In the genomic region with DNA sequence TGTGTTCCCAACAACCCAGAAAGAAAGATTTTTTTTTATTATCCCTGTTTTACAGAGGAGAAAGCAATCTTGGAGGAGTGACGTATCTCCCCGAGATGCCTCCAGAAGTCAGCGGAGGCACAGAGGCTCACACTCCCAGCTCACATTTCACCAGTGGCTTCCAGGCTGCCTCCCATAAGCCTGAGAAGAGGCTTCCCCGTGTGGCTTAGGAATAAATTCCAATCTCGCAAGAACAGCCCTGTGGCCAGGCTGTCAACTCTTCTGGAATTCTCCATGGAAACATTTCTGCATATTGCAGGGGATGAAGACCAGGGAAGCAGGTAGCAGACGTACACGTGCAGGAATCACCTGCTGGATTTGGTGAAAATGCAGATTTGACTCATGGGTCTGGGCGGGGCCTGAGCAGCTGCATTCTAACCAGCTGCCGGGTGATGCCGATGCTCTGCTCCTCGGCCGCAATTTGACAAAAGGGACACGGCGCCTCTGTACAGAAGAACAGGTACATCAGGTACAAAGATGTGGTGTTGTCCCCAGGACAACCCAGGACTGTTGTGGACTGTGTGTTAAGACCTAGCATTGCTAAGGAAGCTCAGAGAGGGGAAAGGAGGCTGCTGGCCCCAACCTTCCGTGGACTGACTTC, we compare ENCODE assay signal across 20 cellular contexts.
A peak's percentile ranks its signal among the peaks of the same experiment; 100 is the strongest.
DNase-seq lines count a peak whose midpoint lies in the region; ATAC-seq and TF ChIP-seq lines count a peak whose summit lies in the region.
"Had no signal": no experiment of that assay in that cellular context is flagged by ENCODE, and none has a peak within 500 bp of the region (broad histone marks: within the 10 kb centered on the region; RNA-seq: fewer than 3 reads in every experiment).

No MANE protein-coding gene starts in this region.

- H3K4me2 ChIP-seq in H9 (ENCODE audit: insufficient read depth, insufficient read length, low read length) (no peak overlapping the region), osteoblast (ENCODE audit: insufficient read depth, low read length) (no peak overlapping the region)
- H3K4me2 ChIP-seq: GM23338, PC-9 had no signal

- H3K4me3 Mint-ChIP-seq in CD14-positive monocyte: no peak overlapping the region
- no peak overlapping the region for H3K4me3 Mint-ChIP-seq in H9
- no peak overlapping the region for H3K4me3 Mint-ChIP-seq in endodermal cell
- H3K4me3 Mint-ChIP-seq: activated CD8-positive, alpha-beta memory T cell treated with anti-CD3 and anti-CD28 coated beads, Interleukin-2, amount 10 ng/mL, durations not matched to agents 7 days and 5 days; B cell; central memory CD8-positive, alpha-beta T cell; GM23338 had no signal

- H3K9ac ChIP-seq in H9 (ENCODE audit: extremely low read depth, insufficient read length, low read length) (no peak overlapping the region), endodermal cell (ENCODE audit: extremely low read depth, low read length, poor library complexity, severe bottlenecking) (no peak overlapping the region)

- H3K9me3 Mint-ChIP-seq in CD14-positive monocyte (peaks cover 0 to 2% (median 0%) of the 10 kb centered on the region in 7 donors), H9 (peaks cover 0 to 3% of the 10 kb centered on the region in 2 experiments; a peak in 2 of 5 replicates), endodermal cell (peaks cover 2% of the 10 kb centered on the region)
- H3K9me3 Mint-ChIP-seq: central memory CD8-positive, alpha-beta T cell had no signal

- no peak overlapping the region for H2AK5ac ChIP-seq in H9 (ENCODE audit: insufficient read length, low read length)

- H3K27ac ChIP-seq in H9 (ENCODE audit: insufficient read length, low read depth, low read length) (no peak overlapping the region), endodermal cell (ENCODE audit: low read depth, low read length) (no peak overlapping the region), osteoblast (ENCODE audit: low read depth, low read length) (no peak overlapping the region)
- H3K27ac ChIP-seq: adrenal gland, PC-9, right lobe of liver had no signal

- no peak for ATAC-seq in GM19324 (IDR thresholded peaks at IDR 0.05; ENCODE audit: low FRiP score, unreplicated experiment)
- no peak for ATAC-seq in HG03571 (IDR thresholded peaks at IDR 0.05; ENCODE audit: unreplicated experiment)
- ATAC-seq: activated CD8-positive, alpha-beta memory T cell treated with anti-CD3 and anti-CD28 coated beads, Interleukin-2, amount 10 ng/mL, durations not matched to agents 7 days and 5 days; GM23338 had no signal

- H2BK12ac ChIP-seq in H9 (ENCODE audit: insufficient read length, low read depth, low read length): no peak overlapping the region

- no peak overlapping the region for H3K4ac ChIP-seq in H9 (ENCODE audit: low read depth, low read length)

- H4K91ac ChIP-seq in H9 (ENCODE audit: insufficient read length, low read depth, low read length): no peak overlapping the region

- H4K20me1 ChIP-seq in H9 (ENCODE audit: control insufficient read depth, insufficient read depth, insufficient read length) (no peaks in the 10 kb centered on the region), osteoblast (ENCODE audit: insufficient read depth, low read length) (no peaks in the 10 kb centered on the region)

- H3K56ac ChIP-seq in H9 (ENCODE audit: insufficient read length, low read depth, low read length): no peak overlapping the region

- peaks cover 0 to 4% (median 4%) of the 10 kb centered on the region in 3 donors for H3K27me3 Mint-ChIP-seq in CD14-positive monocyte (ENCODE audit: low read depth in 3 of 3)
- H3K27me3 Mint-ChIP-seq in H9 (ENCODE audit: low read depth): no peaks in the 10 kb centered on the region
- H3K27me3 Mint-ChIP-seq in endodermal cell (ENCODE audit: insufficient read depth): no peaks in the 10 kb centered on the region
- H3K27me3 Mint-ChIP-seq: central memory CD8-positive, alpha-beta T cell had no signal

- H3K18ac ChIP-seq in H9 (ENCODE audit: insufficient read length, low read depth, low read length): no peak overlapping the region

- H3K36me3 Mint-ChIP-seq in CD14-positive monocyte (no peaks in the 10 kb centered on the region), H9 (ENCODE audit: insufficient read depth in 1 of 3, low read depth in 3 of 3) (peaks cover 0 to 2% (median 2%) of the 10 kb centered on the region in 3 experiments; a peak in 2 of 7 replicates), endodermal cell (ENCODE audit: low read depth) (no peaks in the 10 kb centered on the region)

- no peak overlapping the region for H3K14ac ChIP-seq in H9 (ENCODE audit: insufficient read depth, low read length)

- no peaks in the 10 kb centered on the region for H3K79me1 ChIP-seq in H9 (ENCODE audit: insufficient read depth, low read depth, low read length, poor library complexity, severe bottlenecking)

- TF ChIP-seq CTCF in CD14-positive monocyte (IDR thresholded peaks at IDR 0.05) (no peak), H9 (conservative IDR thresholded peaks at IDR 0.05) (no peak), endodermal cell (conservative IDR thresholded peaks at IDR 0.05) (no peak), osteoblast (IDR thresholded peaks at IDR 0.05; ENCODE audit: extremely low read depth, low read depth, low read length) (no peak)

- no peaks in the 10 kb centered on the region for H3K27me3 ChIP-seq in H9 (ENCODE audit: insufficient read depth, low read length)
- H3K27me3 ChIP-seq in endodermal cell (ENCODE audit: control insufficient read depth, insufficient read depth, low read length, poor library complexity, severe bottlenecking): no peaks in the 10 kb centered on the region
- H3K27me3 ChIP-seq in osteoblast (ENCODE audit: insufficient read depth, low read length): peaks cover 3% of the 10 kb centered on the region
- H3K27me3 ChIP-seq: adrenal gland, right lobe of liver had no signal

- DNase-seq in CD14-positive monocyte (ENCODE audit: low spot score) (peak; percentile 14), H9 (peak; percentile 18), endodermal cell (peak; percentile 34), osteoblast (ENCODE audit: insufficient read length, low spot score, missing footprints) (peak; percentile 89), putamen (ENCODE audit: low spot score) (no peak)
- DNase-seq: activated CD4-positive, CD25-positive, alpha-beta regulatory T cell treated with anti-CD3 and anti-CD28 coated beads, Interleukin-2, amount 50 U/mL, for 72 hours; activated CD8-positive, alpha-beta memory T cell treated with anti-CD3 and anti-CD28 coated beads, Interleukin-2, amount 10 ng/mL, durations not matched to agents 7 days and 5 days; activated effector memory CD4-positive, alpha-beta T cell treated with anti-CD3 and anti-CD28 coated beads, Interleukin-2, amount 50 U/mL, for 16 hours; effector memory CD4-positive, alpha-beta T cell; NCI-H446 treated with DMSO at 0.1 percent for 48 hours; nucleus accumbens; right lobe of liver; stimulated activated CD4-positive, alpha-beta T cell treated with anti-CD3 and anti-CD28 coated beads, Interleukin-2, amount 100 ng/mL, for 48 hours had no signal

- H3K23me2 ChIP-seq in H9 (ENCODE audit: insufficient read length, low read depth, low read length, poor library complexity, severe bottlenecking): no peaks in the 10 kb centered on the region

- H2BK20ac ChIP-seq in H9 (ENCODE audit: low read depth, low read length, poor library complexity, severe bottlenecking): no peak overlapping the region

- H3K27ac Mint-ChIP-seq in CD14-positive monocyte: peak overlapping the region in 2 of 7 donors; percentile 6 to 32
- no peak overlapping the region for H3K27ac Mint-ChIP-seq in H9
- no peak overlapping the region for H3K27ac Mint-ChIP-seq in endodermal cell
- H3K27ac Mint-ChIP-seq: activated CD8-positive, alpha-beta memory T cell treated with anti-CD3 and anti-CD28 coated beads, Interleukin-2, amount 10 ng/mL, durations not matched to agents 7 days and 5 days; B cell; GM23338 had no signal

- H3T11ph ChIP-seq in H9 (ENCODE audit: low read length): no peak overlapping the region

- WGBS in H9 (ENCODE audit: extremely low coverage, insufficient read length, low lambda C conversion rate): no CpG with 5 or more reads among the region's 15 CpGs
- 91% methylated on average over 13 to 15 of the region's 15 CpGs for WGBS in endodermal cell (ENCODE audit: insufficient coverage in 1 of 2, insufficient read length in 1 of 2), 2 experiments

- no peak overlapping the region for H2BK5ac ChIP-seq in H9 (ENCODE audit: insufficient read length, low read length)

- H3K4me1 ChIP-seq in H9 (ENCODE audit: insufficient read depth, low read length): no peaks in the 10 kb centered on the region
- no peaks in the 10 kb centered on the region for H3K4me1 ChIP-seq in endodermal cell (ENCODE audit: control insufficient read depth, insufficient read depth, low read length)
- no peaks in the 10 kb centered on the region for H3K4me1 ChIP-seq in osteoblast (ENCODE audit: insufficient read depth, low read length)
- H3K4me1 ChIP-seq: adrenal gland, right lobe of liver had no signal

- H4K8ac ChIP-seq in H9 (replicated peaks; ENCODE audit: insufficient read length, low read depth, low read length): no peak overlapping the region

- H3K9me3 ChIP-seq in H9 (ENCODE audit: control insufficient read depth, low read depth, low read length) (no peaks in the 10 kb centered on the region), endodermal cell (ENCODE audit: control insufficient read depth, low read length) (peaks cover under 1% of the 10 kb centered on the region), osteoblast (ENCODE audit: low read depth, low read length) (no peaks in the 10 kb centered on the region)
- H3K9me3 ChIP-seq: adrenal gland, right lobe of liver had no signal

- no peaks in the 10 kb centered on the region for H3K79me2 ChIP-seq in H9 (ENCODE audit: insufficient read depth, low read length)
- no peaks in the 10 kb centered on the region for H3K79me2 ChIP-seq in osteoblast (ENCODE audit: insufficient read depth, low read length)

- peaks cover 8% of the 10 kb centered on the region for H3K4me1 Mint-ChIP-seq in CD14-positive monocyte
- H3K4me1 Mint-ChIP-seq in H9: peaks cover 16 to 20% of the 10 kb centered on the region in 2 experiments
- H3K4me1 Mint-ChIP-seq in endodermal cell: peaks cover 11% of the 10 kb centered on the region

- intact Hi-C loops in CD14-positive monocyte (cut with micrococcal nuclease): no loop called here

- H2BK120ac ChIP-seq in H9 (ENCODE audit: low read depth, low read length, poor library complexity, severe bottlenecking): no peak overlapping the region

- H3K4me3 ChIP-seq in endodermal cell (ENCODE audit: low read length) (no peak overlapping the region), osteoblast (ENCODE audit: insufficient read depth, low read length) (no peak overlapping the region)
- H3K4me3 ChIP-seq: adrenal gland, GM23338, PC-9, right lobe of liver had no signal

- H3K36me3 ChIP-seq in endodermal cell (ENCODE audit: control insufficient read depth, insufficient read depth, low read length): no peaks in the 10 kb centered on the region
- H3K36me3 ChIP-seq in osteoblast (ENCODE audit: insufficient read depth, low read length): no peaks in the 10 kb centered on the region
- H3K36me3 ChIP-seq: adrenal gland, right lobe of liver had no signal

- H2AFZ ChIP-seq in H9 (ENCODE audit: low read length) (no peak overlapping the region), osteoblast (ENCODE audit: low read length) (no peak overlapping the region)
- H2AFZ ChIP-seq: GM23338, PC-9 had no signal

- no peak overlapping the region for H3K23ac ChIP-seq in H9 (ENCODE audit: insufficient read length, low read depth, low read length)

- no peak overlapping the region for H4K5ac ChIP-seq in H9 (ENCODE audit: insufficient read length, low read depth, low read length)

- H2BK15ac ChIP-seq in H9 (ENCODE audit: low read depth, low read length): no peak overlapping the region
